Comparison of ENCODE assay signal across 2 cellular contexts in genomic region chr11:2154889-2155288, GRCh38.
TF ChIP-seq lines count a peak whose summit lies in the region.

No MANE protein-coding gene starts in this region.

TF ChIP-seq in A549, 52 proteins besides CTCF, POLR2A, EP300 and RAD21:
- TF ChIP-seq MAFK (IDR thresholded peaks at IDR 0.05; ENCODE audit: partially characterized antibody) (peak; percentile 70), MYC (IDR thresholded peaks at IDR 0.05; ENCODE audit: borderline replicate concordance, low read length) (no peak)

TF ChIP-seq in HepG2, 621 proteins besides CTCF, POLR2A, EP300 and RAD21:
- TF ChIP-seq MAFK (conservative IDR thresholded peaks at IDR 0.05 in 1 of 2, IDR thresholded peaks at IDR 0.05 in 1 of 2; ENCODE audit: low read length in 2 of 2) (peak; percentile 71 to 84), ZNF768 (CRISPR knock-in tag; IDR thresholded peaks at IDR 0.05) (no peak), MAFF (IDR thresholded peaks at IDR 0.05; ENCODE audit: low read depth, low read length) (peak; percentile 67)
